Comparison of ENCODE assay signal across 1 cellular context in genomic region chr14:20671597-20672283, GRCh38.
TF ChIP-seq lines count a peak whose summit lies in the region.

No MANE protein-coding gene starts in this region.

TF ChIP-seq in HepG2, 621 proteins besides CTCF, POLR2A, EP300 and RAD21 (continues in another document):
- TF ChIP-seq ISL2 (CRISPR knock-in tag; IDR thresholded peaks at IDR 0.05): 0 out of 2 replicates have a peak, but pooled peaks have one; percentile 61
- TF ChIP-seq GMEB2 (CRISPR knock-in tag; IDR thresholded peaks at IDR 0.05; ENCODE audit: low read depth): no peak
- 0 out of 2 replicates have a peak, but pooled peaks have one; percentile 34 for TF ChIP-seq ZMAT3 (CRISPR knock-in tag; conservative IDR thresholded peaks at IDR 0.05)
- TF ChIP-seq CAMTA2 (CRISPR knock-in tag; IDR thresholded peaks at IDR 0.05; ENCODE audit: borderline replicate concordance): no peak
- no peak for TF ChIP-seq ZNF235 (CRISPR knock-in tag; IDR thresholded peaks at IDR 0.05; ENCODE audit: borderline replicate concordance)
- no peak; the same call in 1 of the 2 replicates for TF ChIP-seq CREB1 (IDR thresholded peaks at IDR 0.05)
- peak; percentile 70 for TF ChIP-seq CREB1 (CRISPR knock-in tag; IDR thresholded peaks at IDR 0.05)
- TF ChIP-seq MBD4 (IDR thresholded peaks at IDR 0.05; ENCODE audit: borderline replicate concordance, low read length): no peak
- TF ChIP-seq E2F2 (CRISPR knock-in tag; IDR thresholded peaks at IDR 0.05; ENCODE audit: borderline replicate concordance): no peak
- TF ChIP-seq RERE (CRISPR knock-in tag; IDR thresholded peaks at IDR 0.05; ENCODE audit: low read depth): peak; percentile 75
- no peak for TF ChIP-seq ZNF24 (IDR thresholded peaks at IDR 0.05)
- peak; percentile 83 for TF ChIP-seq AHDC1 (CRISPR knock-in tag; IDR thresholded peaks at IDR 0.05; ENCODE audit: borderline replicate concordance)
- TF ChIP-seq KLF6 (CRISPR knock-in tag; IDR thresholded peaks at IDR 0.05): peak; percentile 67; the same call in 1 of the 2 replicates
- peak; percentile 89 for TF ChIP-seq ZNF614 (CRISPR knock-in tag; IDR thresholded peaks at IDR 0.05; ENCODE audit: borderline replicate concordance)
- TF ChIP-seq ZNF124 (CRISPR knock-in tag; IDR thresholded peaks at IDR 0.05): no peak
- TF ChIP-seq SMAD3 (CRISPR knock-in tag; IDR thresholded peaks at IDR 0.05): peak; percentile 86; the same call in 1 of the 2 replicates
- TF ChIP-seq ZNF205 (CRISPR knock-in tag; IDR thresholded peaks at IDR 0.05): peak; percentile 72; the same call in 1 of the 2 replicates
- TF ChIP-seq MAFK (conservative IDR thresholded peaks at IDR 0.05 in 1 of 2, IDR thresholded peaks at IDR 0.05 in 1 of 2; ENCODE audit: low read length in 2 of 2): peak; percentile 11 to 46; a peak in 2 of 4 replicates
- TF ChIP-seq SIX1 (CRISPR knock-in tag; IDR thresholded peaks at IDR 0.05; ENCODE audit: borderline replicate concordance): 0 out of 2 replicates have a peak, but pooled peaks have one; percentile 54
- TF ChIP-seq SOX13 (IDR thresholded peaks at IDR 0.05): peak; percentile 81
- peak in 1 of 2 experiments; percentile 98; a peak in 2 of 4 replicates for TF ChIP-seq SOX13 (CRISPR knock-in tag; conservative IDR thresholded peaks at IDR 0.05 in 1 of 2, IDR thresholded peaks at IDR 0.05 in 1 of 2)
- 0 out of 2 replicates have a peak, but pooled peaks have one; percentile 27 for TF ChIP-seq REPIN1 (CRISPR knock-in tag; IDR thresholded peaks at IDR 0.05; ENCODE audit: borderline replicate concordance, low read depth)
- no peak for TF ChIP-seq MAX (IDR thresholded peaks at IDR 0.05)
- TF ChIP-seq THAP11 (CRISPR knock-in tag; IDR thresholded peaks at IDR 0.05): peak; percentile 64; the same call in 1 of the 2 replicates
- peak; percentile 87 for TF ChIP-seq PPARG (CRISPR knock-in tag; conservative IDR thresholded peaks at IDR 0.05)
- no peak for TF ChIP-seq SOX6 (IDR thresholded peaks at IDR 0.05)
- TF ChIP-seq SOX6 (CRISPR knock-in tag; IDR thresholded peaks at IDR 0.05): peak; percentile 97
- 0 out of 2 replicates have a peak, but pooled peaks have one; percentile 59 for TF ChIP-seq FOXA1 (IDR thresholded peaks at IDR 0.05)
- peak; percentile 88 for TF ChIP-seq FOXA1 (CRISPR knock-in tag; IDR thresholded peaks at IDR 0.05)
- no peak for TF ChIP-seq ETS1 (CRISPR knock-in tag; IDR thresholded peaks at IDR 0.05)
- TF ChIP-seq HMGXB3 (CRISPR knock-in tag; IDR thresholded peaks at IDR 0.05; ENCODE audit: borderline replicate concordance): 0 out of 2 replicates have a peak, but pooled peaks have one; percentile 62
- TF ChIP-seq PRPF4 (IDR thresholded peaks at IDR 0.05; ENCODE audit: low read depth, low read length, poor library complexity, severe bottlenecking): no peak
- peak; percentile 91 for TF ChIP-seq HMG20A (CRISPR knock-in tag; IDR thresholded peaks at IDR 0.05; ENCODE audit: borderline replicate concordance)
- TF ChIP-seq FOSL1 (CRISPR knock-in tag; IDR thresholded peaks at IDR 0.05; ENCODE audit: borderline replicate concordance): peak; percentile 73; the same call in 1 of the 2 replicates
- TF ChIP-seq ZBTB8A (CRISPR knock-in tag; IDR thresholded peaks at IDR 0.05; ENCODE audit: borderline replicate concordance, low read depth): no peak
- TF ChIP-seq ZNF703 (CRISPR knock-in tag; IDR thresholded peaks at IDR 0.05; ENCODE audit: borderline replicate concordance): no peak
- TF ChIP-seq ZNF740 (CRISPR knock-in tag; IDR thresholded peaks at IDR 0.05): no peak
- TF ChIP-seq HDAC2 (CRISPR knock-in tag; IDR thresholded peaks at IDR 0.05): peak; percentile 84
- TF ChIP-seq ZNF792 (CRISPR knock-in tag; IDR thresholded peaks at IDR 0.05): peak; percentile 73; the same call in 1 of the 2 replicates
- no peak for TF ChIP-seq ZNF496 (CRISPR knock-in tag; IDR thresholded peaks at IDR 0.05; ENCODE audit: insufficient replicate concordance)
- TF ChIP-seq FOXK1 (CRISPR knock-in tag; IDR thresholded peaks at IDR 0.05; ENCODE audit: borderline replicate concordance, low read depth): peak; percentile 76; the same call in 1 of the 2 replicates
- peak; percentile 74 for TF ChIP-seq SKI (IDR thresholded peaks at IDR 0.05; ENCODE audit: partially characterized antibody)
- TF ChIP-seq MXD4 (CRISPR knock-in tag; IDR thresholded peaks at IDR 0.05): 0 out of 2 replicates have a peak, but pooled peaks have one; percentile 19
- TF ChIP-seq NRL (CRISPR knock-in tag; IDR thresholded peaks at IDR 0.05; ENCODE audit: borderline replicate concordance): no peak
